In the genomic region with DNA sequence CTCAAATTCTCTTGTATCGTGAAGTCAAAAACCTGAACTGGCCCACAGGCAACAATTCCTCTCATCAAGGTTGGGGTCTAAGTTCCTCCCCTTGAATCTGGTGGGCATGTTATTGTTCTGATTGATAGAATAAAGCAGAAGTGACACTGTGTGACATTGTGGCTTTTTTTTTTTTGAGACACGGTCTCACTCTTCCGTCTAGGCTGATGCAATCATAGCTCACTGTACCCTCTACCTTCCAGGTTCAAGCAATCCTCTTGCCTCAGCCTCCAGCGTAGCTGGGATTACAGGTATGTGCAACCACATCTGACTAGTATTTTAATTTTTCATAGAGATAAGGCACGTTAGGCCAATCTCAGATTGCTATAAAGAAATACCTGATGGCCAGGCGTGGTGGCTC, we compare ENCODE assay signal across 18 cellular contexts. TPM values are rescaled to one million over a fixed set of nuclear protein-coding genes. Genes with fewer than 3 reads are reported as not detected.
DNase-seq lines count a peak whose midpoint lies in the region; ATAC-seq and TF ChIP-seq lines count a peak whose summit lies in the region.
"Had no signal": no experiment of that assay in that cellular context is flagged by ENCODE, and none has a peak within 500 bp of the region (broad histone marks: within the 10 kb centered on the region; RNA-seq: fewer than 3 reads in every experiment).

No MANE protein-coding gene starts in this region.

- H3K4me1 Mint-ChIP-seq in activated naive CD8-positive, alpha-beta T cell treated with anti-CD3 and anti-CD28 coated beads, Interleukin-2, amount 10 ng/mL, durations not matched to agents 7 days and 5 days, result peaks cover 32% of the 10 kb centered on the region
- H3K4me1 Mint-ChIP-seq in MCF 10A (ENCODE audit: insufficient read depth, unreplicated experiment) (peaks cover 4% of the 10 kb centered on the region), Caco-2 (ENCODE audit: low read depth, unreplicated experiment) (peaks cover 22% of the 10 kb centered on the region)

- H3K27ac ChIP-seq in BLaER1 treated with 17β-estradiol and CSF1 and Interleukin-3, amounts not matched to agents 10 nM and 100 nM, result peak overlapping the region in 10 of 11 experiments; percentile 15 to 70 (median 44); a peak in 18 of 22 replicates
- H3K27ac ChIP-seq: colonic mucosa, vagina had no signal

- no TSS peak for BruUV-seq in MCF 10A (replicated peaks; lab: Mats Ljungman, UMichigan)
- BruUV-seq in Caco-2 (replicated peaks; lab: Mats Ljungman, UMichigan), result no TSS peak

- H3K36me3 ChIP-seq in BLaER1 treated with 17β-estradiol and CSF1 and Interleukin-3, amounts not matched to agents 10 nM and 100 nM, result no peaks in the 10 kb centered on the region
- H3K36me3 ChIP-seq in Caco-2 (ENCODE audit: control insufficient read depth, insufficient read depth, low read length), result no peaks in the 10 kb centered on the region
- H3K36me3 ChIP-seq: colonic mucosa, vagina had no signal

- no peak overlapping the region for H3K4me3 Mint-ChIP-seq in activated naive CD8-positive, alpha-beta T cell treated with anti-CD3 and anti-CD28 coated beads, Interleukin-2, amount 10 ng/mL, durations not matched to agents 7 days and 5 days
- no peak overlapping the region for H3K4me3 Mint-ChIP-seq in MCF 10A (ENCODE audit: unreplicated experiment)
- H3K4me3 Mint-ChIP-seq in Caco-2 (ENCODE audit: unreplicated experiment), result no peak overlapping the region
- H3K4me3 Mint-ChIP-seq: activated CD4-positive, alpha-beta T cell treated with anti-CD3 and anti-CD28 coated beads, Interleukin-2, amount 10 ng/mL, durations not matched to agents 24 days and 14 days; CD4-positive, CD25-positive, alpha-beta regulatory T cell; immature natural killer cell had no signal

- TF ChIP-seq POLR2A in NB4 (IDR thresholded peaks at IDR 0.05; ENCODE audit: extremely low read depth, insufficient read length), result no peak

- peak overlapping the region; percentile 47 to 75 (median 66) for H3K4me2 ChIP-seq in BLaER1 treated with 17β-estradiol and CSF1 and Interleukin-3, amounts not matched to agents 10 nM and 100 nM

- H3K9me3 Mint-ChIP-seq in activated naive CD8-positive, alpha-beta T cell treated with anti-CD3 and anti-CD28 coated beads, Interleukin-2, amount 10 ng/mL, durations not matched to agents 7 days and 5 days, result peaks cover 3% of the 10 kb centered on the region
- H3K9me3 Mint-ChIP-seq in MCF 10A (ENCODE audit: unreplicated experiment) (no peaks in the 10 kb centered on the region), Caco-2 (ENCODE audit: unreplicated experiment) (peaks cover 8% of the 10 kb centered on the region)
- H3K9me3 Mint-ChIP-seq: immature natural killer cell had no signal

- DNase-seq in NB4 (ENCODE audit: low read depth) (peak; percentile 75), MCF 10A (ENCODE audit: unreplicated experiment) (no peak), Caco-2 (no peak)
- no peak for DNase-seq in activated naive CD8-positive, alpha-beta T cell treated with anti-CD3 and anti-CD28 coated beads, Interleukin-2, amount 10 ng/mL, durations not matched to agents 7 days and 5 days
- DNase-seq: activated CD4-positive, alpha-beta T cell treated with anti-CD3 and anti-CD28 coated beads, Interleukin-2, amount 10 ng/mL, durations not matched to agents 24 days and 14 days; CD4-positive, CD25-positive, alpha-beta regulatory T cell; colonic mucosa; immature natural killer cell; left ventricle myocardium superior; NCI-H187; NCI-H774; nucleus accumbens; stimulated activated CD4-positive, alpha-beta T cell treated with anti-CD3 and anti-CD28 coated beads, Interleukin-4, amount 100 ng/mL, for 24 hours had no signal

- peaks cover 27 to 58% (median 46%) of the 10 kb centered on the region in 10 experiments for H3K4me1 ChIP-seq in BLaER1 treated with 17β-estradiol and CSF1 and Interleukin-3, amounts not matched to agents 10 nM and 100 nM
- peaks cover 24% of the 10 kb centered on the region for H3K4me1 ChIP-seq in Caco-2
- H3K4me1 ChIP-seq: colonic mucosa, vagina had no signal

- TF ChIP-seq CTCF in NB4 (IDR thresholded peaks at IDR 0.05; ENCODE audit: low read depth, low read length) (no peak), MCF 10A (IDR thresholded peaks at IDR 0.05; ENCODE audit: unreplicated experiment) (no peak), Caco-2 (IDR thresholded peaks at IDR 0.05; ENCODE audit: insufficient read depth in 1 of 2, low read depth in 1 of 2, low read length in 1 of 2, severe bottlenecking in 1 of 2, unreplicated experiment in 1 of 2) (no peak)

- peak overlapping the region; percentile 38 for H3K27ac Mint-ChIP-seq in activated naive CD8-positive, alpha-beta T cell treated with anti-CD3 and anti-CD28 coated beads, Interleukin-2, amount 10 ng/mL, durations not matched to agents 7 days and 5 days
- no peak overlapping the region for H3K27ac Mint-ChIP-seq in MCF 10A (ENCODE audit: low read depth, unreplicated experiment)
- H3K27ac Mint-ChIP-seq in Caco-2 (ENCODE audit: unreplicated experiment), result no peak overlapping the region
- H3K27ac Mint-ChIP-seq: CD4-positive, CD25-positive, alpha-beta regulatory T cell; immature natural killer cell had no signal

- peaks cover 9 to 17% (median 14%) of the 10 kb centered on the region in 11 experiments; a peak in 16 of 22 replicates for H3K9me3 ChIP-seq in BLaER1 treated with 17β-estradiol and CSF1 and Interleukin-3, amounts not matched to agents 10 nM and 100 nM (replicated peaks in 1 of 11)
- peaks cover 2% of the 10 kb centered on the region; the same call in 1 of the 2 replicates for H3K9me3 ChIP-seq in Caco-2
- H3K9me3 ChIP-seq: colonic mucosa, vagina had no signal

- H4K20me1 ChIP-seq in BLaER1 treated with 17β-estradiol and CSF1 and Interleukin-3, amounts not matched to agents 10 nM and 100 nM, result no peaks in the 10 kb centered on the region; a peak in 1 of 22 replicates

- ATAC-seq in activated naive CD8-positive, alpha-beta T cell treated with anti-CD3 and anti-CD28 coated beads, Interleukin-2, amount 10 ng/mL, durations not matched to agents 7 days and 5 days (ENCODE audit: low read depth), result no peak
- ATAC-seq in GM19397 (IDR thresholded peaks at IDR 0.05; ENCODE audit: unreplicated experiment), result no peak
- ATAC-seq: left ventricle myocardium superior, SK-N-SH treated with all-trans-retinoic acid at 6 μM for 48 hours had no signal

- H3K4me3 ChIP-seq in BLaER1 treated with 17β-estradiol and CSF1 and Interleukin-3, amounts not matched to agents 10 nM and 100 nM, result no peak overlapping the region
- no peak overlapping the region for H3K4me3 ChIP-seq in NB4 (ENCODE audit: low read depth, low read length)
- no peak overlapping the region for H3K4me3 ChIP-seq in Caco-2 (ENCODE audit: low read depth, low read length)
- H3K4me3 ChIP-seq: colonic mucosa, vagina had no signal

- H3K27me3 Mint-ChIP-seq in activated naive CD8-positive, alpha-beta T cell treated with anti-CD3 and anti-CD28 coated beads, Interleukin-2, amount 10 ng/mL, durations not matched to agents 7 days and 5 days, result no peaks in the 10 kb centered on the region
- H3K27me3 Mint-ChIP-seq in MCF 10A (ENCODE audit: insufficient read depth, unreplicated experiment) (no peaks in the 10 kb centered on the region), Caco-2 (ENCODE audit: insufficient read depth, unreplicated experiment) (no peaks in the 10 kb centered on the region)
- H3K27me3 Mint-ChIP-seq: activated CD4-positive, alpha-beta T cell treated with anti-CD3 and anti-CD28 coated beads, Interleukin-2, amount 10 ng/mL, durations not matched to agents 24 days and 14 days had no signal

- intact Hi-C loops in MCF 10A (cut with micrococcal nuclease) (no loop called here), Caco-2 (cut with micrococcal nuclease; ENCODE audit: unreplicated experiment) (loop anchor here (2.0 kb wide), 1 partner anchor 19 kb away; a partner anchor contains a TSS)

- peaks cover 7% of the 10 kb centered on the region for H3K36me3 Mint-ChIP-seq in activated naive CD8-positive, alpha-beta T cell treated with anti-CD3 and anti-CD28 coated beads, Interleukin-2, amount 10 ng/mL, durations not matched to agents 7 days and 5 days
- H3K36me3 Mint-ChIP-seq in MCF 10A (ENCODE audit: insufficient read depth, unreplicated experiment), result peaks cover 6% of the 10 kb centered on the region
- no peaks in the 10 kb centered on the region for H3K36me3 Mint-ChIP-seq in Caco-2 (ENCODE audit: insufficient read depth, unreplicated experiment)
- H3K36me3 Mint-ChIP-seq: immature natural killer cell had no signal

- H3K9ac ChIP-seq in BLaER1 treated with 17β-estradiol and CSF1 and Interleukin-3, amounts not matched to agents 10 nM and 100 nM, result peak overlapping the region in 4 of 11 experiments; percentile 7 to 52 (median 22); a peak in 4 of 22 replicates

- H3K27me3 ChIP-seq in BLaER1 treated with 17β-estradiol and CSF1 and Interleukin-3, amounts not matched to agents 10 nM and 100 nM, result no peaks in the 10 kb centered on the region
- H3K27me3 ChIP-seq in Caco-2 (replicated peaks; ENCODE audit: control insufficient read depth, insufficient read depth, low read length), result no peaks in the 10 kb centered on the region
- H3K27me3 ChIP-seq: colonic mucosa, vagina had no signal

- CTCF ChIA-PET in MCF 10A (lab: Yijun Ruan, JAX) (no interaction called here), Caco-2 (lab: Charles Lee) (no interaction called here)

- POLR2A ChIA-PET in activated naive CD8-positive, alpha-beta T cell treated with anti-CD3 and anti-CD28 coated beads, Interleukin-2, amount 10 ng/mL, durations not matched to agents 7 days and 5 days (lab: Charles Lee), result no interaction called here
- POLR2A ChIA-PET in MCF 10A (lab: Yijun Ruan, JAX) (interaction anchor here (0.7 kb wide), 1 partner anchor 220 kb away, joined by 3 read pairs; a partner anchor contains a TSS), Caco-2 (lab: Charles Lee) (interaction anchor here (0.6 to 2.3 kb wide), 4 partner anchors 22 to 180 kb away, joined by 3 to 8 read pairs (median 3); a partner anchor contains a TSS)

RNA-seq across cellular contexts. Expression of a gene that starts 8.9 kb away (rescaled TPM):
- total RNA-seq in activated naive CD8-positive, alpha-beta T cell treated with anti-CD3 and anti-CD28 coated beads, Interleukin-2, amount 10 ng/mL, durations not matched to agents 7 days and 5 days, result 10 to 100 TPM; 10.6 to 10.7 TPM
- 5.0 and 6.1 TPM in 2 replicates for total RNA-seq in MCF 10A (2022)
- 21.0 and 21.1 TPM in 2 replicates for total RNA-seq in Caco-2 (2022)

RNA-seq across cellular contexts. Expression of a gene that starts 19.2 kb away (rescaled TPM):
- total RNA-seq in activated naive CD8-positive, alpha-beta T cell treated with anti-CD3 and anti-CD28 coated beads, Interleukin-2, amount 10 ng/mL, durations not matched to agents 7 days and 5 days, result 10 to 100 TPM; 53.9 to 64.4 TPM
- 65.5 and 69.1 TPM in 2 replicates for total RNA-seq in MCF 10A (2022)
- 201 and 206 TPM in 2 replicates for total RNA-seq in Caco-2 (2022)

RNA-seq across cellular contexts. Expression of a gene that starts 22.4 kb away (rescaled TPM):
- 10 to 100 TPM; 44.9 to 45.7 TPM for total RNA-seq in activated naive CD8-positive, alpha-beta T cell treated with anti-CD3 and anti-CD28 coated beads, Interleukin-2, amount 10 ng/mL, durations not matched to agents 7 days and 5 days
- total RNA-seq in MCF 10A (2022) (34.4 and 40.9 TPM in 2 replicates), Caco-2 (2022) (106 TPM in 2 replicates)

RNA-seq across cellular contexts. Expression of a gene that starts 37.0 kb away (rescaled TPM):
- under 1 TPM; 0.23 to 0.67 TPM for total RNA-seq in activated naive CD8-positive, alpha-beta T cell treated with anti-CD3 and anti-CD28 coated beads, Interleukin-2, amount 10 ng/mL, durations not matched to agents 7 days and 5 days
- total RNA-seq in MCF 10A (2022), result not detected in 2 replicates
- total RNA-seq in Caco-2 (2022), result not detected in 2 replicates
- total RNA-seq: activated CD4-positive, alpha-beta T cell treated with anti-CD3 and anti-CD28 coated beads, Interleukin-2, amount 10 ng/mL, durations not matched to agents 24 days and 14 days; CD4-positive, CD25-positive, alpha-beta regulatory T cell; left ventricle myocardium superior; RPMI7951; vagina had no signal

RNA-seq across cellular contexts. Expression of a gene that starts 52.6 kb away (rescaled TPM):
- total RNA-seq in activated naive CD8-positive, alpha-beta T cell treated with anti-CD3 and anti-CD28 coated beads, Interleukin-2, amount 10 ng/mL, durations not matched to agents 7 days and 5 days, result 10 to 100 TPM; 22.6 to 26.4 TPM
- total RNA-seq in MCF 10A (2022) (31.7 and 33.9 TPM in 2 replicates), Caco-2 (2022) (47.1 and 50.0 TPM in 2 replicates)
